In the genomic region with DNA sequence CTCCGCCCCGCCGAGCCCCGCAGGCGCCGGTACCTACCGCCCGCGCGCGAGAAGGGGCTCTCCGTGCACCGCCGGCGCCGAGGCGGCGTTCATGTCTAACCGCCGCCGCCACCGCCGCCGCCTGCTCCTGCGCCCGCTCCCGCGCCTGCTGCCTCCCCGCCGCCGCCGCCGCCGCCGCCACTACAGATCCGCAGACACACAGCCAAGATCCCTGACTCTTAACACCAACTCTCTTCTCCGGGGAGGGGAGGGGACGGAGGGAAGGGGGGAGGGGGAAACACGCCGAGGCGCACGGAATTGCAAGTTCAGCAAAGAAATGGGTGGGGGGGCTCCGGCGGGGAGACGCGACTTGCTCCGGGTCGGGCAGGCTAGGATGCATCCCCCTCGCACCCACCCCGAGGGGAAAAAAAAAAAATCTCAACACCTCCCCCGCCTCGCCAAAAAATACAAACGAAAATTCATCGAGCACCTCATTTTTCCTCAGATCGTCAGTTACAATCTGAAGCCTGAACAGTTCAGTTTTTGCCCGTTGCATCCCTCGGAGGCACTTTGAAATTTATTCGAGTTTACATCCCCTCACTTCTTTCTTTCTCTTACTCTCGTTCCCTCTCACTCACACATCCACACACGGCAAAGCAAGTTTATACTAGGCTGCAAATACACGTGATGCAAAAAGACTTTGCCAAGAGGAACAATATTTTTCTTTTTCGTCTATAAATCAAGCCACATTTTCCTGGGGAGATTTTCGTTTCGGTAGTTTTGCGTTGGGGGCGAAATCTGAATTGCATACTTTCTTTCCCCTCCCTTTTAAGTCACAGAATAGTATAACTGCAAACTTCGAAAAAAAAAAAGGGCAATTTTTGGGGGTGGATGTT, we compare ENCODE assay signal across 1 cellular context.
TF ChIP-seq lines count a peak whose summit lies in the region.

A gene (minus strand): TSS at position 192 of the 875 bp plus-strand sequence. CDS start 1,076 bp downstream, outside the sequence.

TF ChIP-seq in HEK293, 187 proteins besides CTCF, POLR2A, EP300 and RAD21 (continued from another document):
- TF ChIP-seq, protein P1, sequence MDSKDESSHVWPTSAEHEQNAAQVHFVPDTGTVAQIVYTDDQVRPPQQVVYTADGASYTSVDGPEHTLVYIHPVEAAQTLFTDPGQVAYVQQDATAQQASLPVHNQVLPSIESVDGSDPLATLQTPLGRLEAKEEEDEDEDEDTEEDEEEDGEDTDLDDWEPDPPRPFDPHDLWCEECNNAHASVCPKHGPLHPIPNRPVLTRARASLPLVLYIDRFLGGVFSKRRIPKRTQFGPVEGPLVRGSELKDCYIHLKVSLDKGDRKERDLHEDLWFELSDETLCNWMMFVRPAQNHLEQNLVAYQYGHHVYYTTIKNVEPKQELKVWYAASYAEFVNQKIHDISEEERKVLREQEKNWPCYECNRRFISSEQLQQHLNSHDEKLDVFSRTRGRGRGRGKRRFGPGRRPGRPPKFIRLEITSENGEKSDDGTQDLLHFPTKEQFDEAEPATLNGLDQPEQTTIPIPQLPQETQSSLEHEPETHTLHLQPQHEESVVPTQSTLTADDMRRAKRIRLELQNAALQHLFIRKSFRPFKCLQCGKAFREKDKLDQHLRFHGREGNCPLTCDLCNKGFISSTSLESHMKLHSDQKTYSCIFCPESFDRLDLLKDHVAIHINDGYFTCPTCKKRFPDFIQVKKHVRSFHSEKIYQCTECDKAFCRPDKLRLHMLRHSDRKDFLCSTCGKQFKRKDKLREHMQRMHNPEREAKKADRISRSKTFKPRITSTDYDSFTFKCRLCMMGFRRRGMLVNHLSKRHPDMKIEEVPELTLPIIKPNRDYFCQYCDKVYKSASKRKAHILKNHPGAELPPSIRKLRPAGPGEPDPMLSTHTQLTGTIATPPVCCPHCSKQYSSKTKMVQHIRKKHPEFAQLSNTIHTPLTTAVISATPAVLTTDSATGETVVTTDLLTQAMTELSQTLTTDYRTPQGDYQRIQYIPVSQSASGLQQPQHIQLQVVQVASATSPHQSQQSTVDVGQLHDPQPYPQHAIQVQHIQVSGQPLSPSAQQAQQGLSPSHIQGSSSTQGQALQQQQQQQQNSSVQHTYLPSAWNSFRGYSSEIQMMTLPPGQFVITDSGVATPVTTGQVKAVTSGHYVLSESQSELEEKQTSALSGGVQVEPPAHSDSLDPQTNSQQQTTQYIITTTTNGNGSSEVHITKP (tag by site-specific recombination; IDR thresholded peaks at IDR 0.05) = 0 out of 2 replicates have a peak, but pooled peaks have one; percentile 38
- no peak for TF ChIP-seq ZNF530 (tag by site-specific recombination; IDR thresholded peaks at IDR 0.05; ENCODE audit: low read depth)
- TF ChIP-seq ZNF501 (tag by site-specific recombination; IDR thresholded peaks at IDR 0.05) = 0 out of 2 replicates have a peak, but pooled peaks have one; percentile 60
- TF ChIP-seq ZNF629 (tag by site-specific recombination; IDR thresholded peaks at IDR 0.05) = 0 out of 2 replicates have a peak, but pooled peaks have one; percentile 21
- TF ChIP-seq ZNF341 (tag by site-specific recombination; IDR thresholded peaks at IDR 0.05; ENCODE audit: low read depth) = 0 out of 2 replicates have a peak, but pooled peaks have one; percentile 28
- TF ChIP-seq, protein P2, sequence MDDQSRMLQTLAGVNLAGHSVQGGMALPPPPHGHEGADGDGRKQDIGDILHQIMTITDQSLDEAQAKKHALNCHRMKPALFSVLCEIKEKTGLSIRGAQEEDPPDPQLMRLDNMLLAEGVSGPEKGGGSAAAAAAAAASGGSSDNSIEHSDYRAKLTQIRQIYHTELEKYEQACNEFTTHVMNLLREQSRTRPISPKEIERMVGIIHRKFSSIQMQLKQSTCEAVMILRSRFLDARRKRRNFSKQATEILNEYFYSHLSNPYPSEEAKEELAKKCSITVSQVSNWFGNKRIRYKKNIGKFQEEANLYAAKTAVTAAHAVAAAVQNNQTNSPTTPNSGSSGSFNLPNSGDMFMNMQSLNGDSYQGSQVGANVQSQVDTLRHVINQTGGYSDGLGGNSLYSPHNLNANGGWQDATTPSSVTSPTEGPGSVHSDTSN (CRISPR knock-in tag; IDR thresholded peaks at IDR 0.05) = no peak
- TF ChIP-seq, protein P3, sequence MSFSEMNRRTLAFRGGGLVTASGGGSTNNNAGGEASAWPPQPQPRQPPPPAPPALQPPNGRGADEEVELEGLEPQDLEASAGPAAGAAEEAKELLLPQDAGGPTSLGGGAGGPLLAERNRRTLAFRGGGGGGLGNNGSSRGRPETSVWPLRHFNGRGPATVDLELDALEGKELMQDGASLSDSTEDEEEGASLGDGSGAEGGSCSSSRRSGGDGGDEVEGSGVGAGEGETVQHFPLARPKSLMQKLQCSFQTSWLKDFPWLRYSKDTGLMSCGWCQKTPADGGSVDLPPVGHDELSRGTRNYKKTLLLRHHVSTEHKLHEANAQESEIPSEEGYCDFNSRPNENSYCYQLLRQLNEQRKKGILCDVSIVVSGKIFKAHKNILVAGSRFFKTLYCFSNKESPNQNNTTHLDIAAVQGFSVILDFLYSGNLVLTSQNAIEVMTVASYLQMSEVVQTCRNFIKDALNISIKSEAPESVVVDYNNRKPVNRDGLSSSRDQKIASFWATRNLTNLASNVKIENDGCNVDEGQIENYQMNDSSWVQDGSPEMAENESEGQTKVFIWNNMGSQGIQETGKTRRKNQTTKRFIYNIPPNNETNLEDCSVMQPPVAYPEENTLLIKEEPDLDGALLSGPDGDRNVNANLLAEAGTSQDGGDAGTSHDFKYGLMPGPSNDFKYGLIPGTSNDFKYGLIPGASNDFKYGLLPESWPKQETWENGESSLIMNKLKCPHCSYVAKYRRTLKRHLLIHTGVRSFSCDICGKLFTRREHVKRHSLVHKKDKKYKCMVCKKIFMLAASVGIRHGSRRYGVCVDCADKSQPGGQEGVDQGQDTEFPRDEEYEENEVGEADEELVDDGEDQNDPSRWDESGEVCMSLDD (tag by site-specific recombination; IDR thresholded peaks at IDR 0.05) = peak; percentile 62; the same call in 1 of the 2 replicates
- no peak for TF ChIP-seq ZNF664 (tag by site-specific recombination; IDR thresholded peaks at IDR 0.05)
- TF ChIP-seq EGR2 (tag by site-specific recombination; IDR thresholded peaks at IDR 0.05; ENCODE audit: low read depth) = no peak
- 0 out of 2 replicates have a peak, but pooled peaks have one; percentile 72 for TF ChIP-seq MZF1 (tag by site-specific recombination; IDR thresholded peaks at IDR 0.05; ENCODE audit: borderline replicate concordance)
